Comparison of ENCODE assay signal across 16 cellular contexts in the genomic region with DNA sequence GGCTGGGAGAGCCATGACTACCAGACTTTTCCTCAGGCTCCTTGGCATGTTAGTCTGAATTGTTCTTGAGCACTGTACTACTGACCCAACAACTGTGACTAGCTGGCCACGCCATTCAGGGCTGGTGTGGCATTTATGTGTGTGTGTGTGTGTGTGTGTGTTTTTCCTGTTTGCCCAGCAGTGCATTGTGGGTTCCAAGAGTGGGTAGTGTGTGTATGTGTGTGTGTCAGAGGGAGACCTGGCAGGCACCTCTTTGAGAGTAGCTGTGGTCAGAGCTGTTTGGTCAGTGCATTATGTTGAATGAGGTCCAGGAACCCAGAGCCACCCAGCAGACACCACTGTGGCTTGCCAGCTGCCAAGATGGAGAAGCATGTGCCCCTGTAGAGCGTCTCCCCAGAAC. TPM values are rescaled to one million over a fixed set of nuclear protein-coding genes. Genes with fewer than 3 reads are reported as not detected.
DNase-seq lines count a peak whose midpoint lies in the region; ATAC-seq, FAIRE-seq and TF ChIP-seq lines count a peak whose summit lies in the region.
"Had no signal": no experiment of that assay in that cellular context is flagged by ENCODE, and none has a peak within 500 bp of the region (broad histone marks: within the 10 kb centered on the region; RNA-seq: fewer than 3 reads in every experiment).

No MANE protein-coding gene starts in this region.

- intact Hi-C loops in CD8-positive, alpha-beta T cell (cut with DNase I, micrococcal nuclease): no loop called here
- intact Hi-C loops in HepG2 (cut with micrococcal nuclease; ENCODE audit: unreplicated experiment): loop anchor here (5.0 kb wide), 1 partner anchor 117 kb away; no protein-coding TSS in a partner anchor

- no peaks in the 10 kb centered on the region for H3K9me3 Mint-ChIP-seq in CD8-positive, alpha-beta T cell
- H3K9me3 Mint-ChIP-seq in IgD-negative memory B cell (no peaks in the 10 kb centered on the region), astrocyte (ENCODE audit: unreplicated experiment) (no peaks in the 10 kb centered on the region)
- H3K9me3 Mint-ChIP-seq: activated CD8-positive, alpha-beta T cell treated with anti-CD3 and anti-CD28 coated beads for 36 hours; activated naive CD8-positive, alpha-beta T cell treated with anti-CD3 and anti-CD28 coated beads, Interleukin-2, amount 10 ng/mL, durations not matched to agents 7 days and 5 days; T-helper 1 cell treated with Interleukin-12 subunit alpha and Interleukin-12 subunit beta and Interleukin-4 antibody, amounts not matched to agents 30 μg/mL and 1 μg/mL, for 36 hours had no signal

- WGBS in HepG2 (ENCODE audit: low lambda C conversion rate): 20% methylated on average over 1 of the region's 2 CpGs

- no peak for TF ChIP-seq EP300 in HepG2 (IDR thresholded peaks at IDR 0.05; ENCODE audit: low read depth in 2 of 2, low read length in 2 of 2)
- no peak for TF ChIP-seq EP300 in HepG2 (CRISPR knock-in tag; IDR thresholded peaks at IDR 0.05; ENCODE audit: borderline replicate concordance)

- TF ChIP-seq CTCF in CD8-positive, alpha-beta T cell (IDR thresholded peaks at IDR 0.05): no peak
- no peak for TF ChIP-seq CTCF in astrocyte (IDR thresholded peaks at IDR 0.05; ENCODE audit: insufficient read depth, low read depth, low read length)
- no peak for TF ChIP-seq CTCF in HepG2 (CRISPR knock-in tag; IDR thresholded peaks at IDR 0.05)

- H3K36me3 Mint-ChIP-seq in CD8-positive, alpha-beta T cell: peaks cover 55% of the 10 kb centered on the region
- H3K36me3 Mint-ChIP-seq in IgD-negative memory B cell (peaks cover 6% of the 10 kb centered on the region), astrocyte (ENCODE audit: low read depth, unreplicated experiment) (peaks cover 34% of the 10 kb centered on the region)

- H4K20me1 ChIP-seq in astrocyte (ENCODE audit: insufficient read depth, low read length) (no peaks in the 10 kb centered on the region), HepG2 (ENCODE audit: insufficient read depth, low read length) (no peaks in the 10 kb centered on the region)

- H3K4me3 ChIP-seq in CD8-positive, alpha-beta T cell (ENCODE audit: low read depth, low read length): no peak overlapping the region
- H3K4me3 ChIP-seq in astrocyte (ENCODE audit: insufficient read depth, low read depth, low read length) (no peak overlapping the region), HepG2 (replicated peaks in 1 of 3; ENCODE audit: insufficient read depth in 1 of 3, low read depth in 2 of 3, low read length in 3 of 3) (no peak overlapping the region)
- H3K4me3 ChIP-seq: HAP-1, heart right ventricle, SJSA1, spleen, upper lobe of left lung had no signal

- no peak for DNase-seq in CD8-positive, alpha-beta T cell
- DNase-seq in astrocyte (ENCODE audit: low read depth): no peak
- no peak for DNase-seq in HepG2 (ENCODE audit: low spot score)
- DNase-seq in HUDEP-2 (lab: John Stamatoyannopoulos, UW; ENCODE audit: unreplicated experiment in 76 of 76): no peak
- DNase-seq in DMS 273 (lab: John Stamatoyannopoulos, UW; ENCODE audit: unreplicated experiment): no peak
- no peak for DNase-seq in middle frontal gyrus (ENCODE audit: extremely low spot score, low spot score)
- DNase-seq: activated naive CD8-positive, alpha-beta T cell treated with anti-CD3 and anti-CD28 coated beads, Interleukin-2, amount 10 ng/mL, durations not matched to agents 7 days and 5 days; spleen had no signal

- FAIRE-seq in astrocyte (lab: Jason Lieb, UNC) (no peak), HepG2 (lab: Jason Lieb, UNC) (no peak)

- H2AFZ ChIP-seq in astrocyte (ENCODE audit: low read depth, low read length) (no peak overlapping the region), HepG2 (ENCODE audit: low read length) (no peak overlapping the region)

- no peak for TF ChIP-seq RAD21 in HepG2 (CRISPR knock-in tag; IDR thresholded peaks at IDR 0.05)

- H3K27ac Mint-ChIP-seq in CD8-positive, alpha-beta T cell: peak overlapping the region; percentile 41
- H3K27ac Mint-ChIP-seq in IgD-negative memory B cell (peak overlapping the region in 2 of 3 donors; percentile 43 to 82), astrocyte (ENCODE audit: unreplicated experiment) (peak overlapping the region; percentile 43)
- H3K27ac Mint-ChIP-seq: activated CD8-positive, alpha-beta T cell treated with anti-CD3 and anti-CD28 coated beads for 36 hours; activated naive CD8-positive, alpha-beta T cell treated with anti-CD3 and anti-CD28 coated beads, Interleukin-2, amount 10 ng/mL, durations not matched to agents 7 days and 5 days; T-helper 1 cell treated with Interleukin-12 subunit alpha and Interleukin-12 subunit beta and Interleukin-4 antibody, amounts not matched to agents 30 μg/mL and 1 μg/mL, for 36 hours had no signal

- peaks cover 2% of the 10 kb centered on the region for H3K4me1 Mint-ChIP-seq in CD8-positive, alpha-beta T cell (ENCODE audit: low read depth)
- peaks cover 3 to 5% (median 4%) of the 10 kb centered on the region in 3 donors for H3K4me1 Mint-ChIP-seq in IgD-negative memory B cell
- H3K4me1 Mint-ChIP-seq in astrocyte (ENCODE audit: low read depth, unreplicated experiment): peaks cover 8% of the 10 kb centered on the region

- POLR2A ChIA-PET in CD8-positive, alpha-beta T cell (lab: Charles Lee): interaction anchor here (1.4 kb wide), 1 partner anchor 10 kb away, joined by 3 read pairs; no protein-coding TSS in a partner anchor
- POLR2A ChIA-PET in HepG2 (lab: Yijun Ruan, JAX): interaction anchor here (1.3 kb wide), 1 partner anchor 9 kb away, joined by 7 read pairs; a partner anchor contains a TSS

- H3K4me2 ChIP-seq in astrocyte (ENCODE audit: low read length): no peak overlapping the region
- no peak overlapping the region for H3K4me2 ChIP-seq in HepG2 (ENCODE audit: low read depth, low read length)

- H3K27me3 Mint-ChIP-seq in CD8-positive, alpha-beta T cell (ENCODE audit: low read depth): no peaks in the 10 kb centered on the region
- H3K27me3 Mint-ChIP-seq in IgD-negative memory B cell: no peaks in the 10 kb centered on the region
- H3K27me3 Mint-ChIP-seq in astrocyte (ENCODE audit: low read depth, unreplicated experiment): no peaks in the 10 kb centered on the region
- H3K27me3 Mint-ChIP-seq: activated CD8-positive, alpha-beta T cell treated with anti-CD3 and anti-CD28 coated beads for 36 hours; activated naive CD8-positive, alpha-beta T cell treated with anti-CD3 and anti-CD28 coated beads, Interleukin-2, amount 10 ng/mL, durations not matched to agents 7 days and 5 days had no signal

- no peak for ATAC-seq in CD8-positive, alpha-beta T cell
- peak; percentile 12; the same call in 1 of the 3 replicates for ATAC-seq in HepG2
- ATAC-seq in GM18909 (IDR thresholded peaks at IDR 0.05; ENCODE audit: poor library complexity, unreplicated experiment): no peak

- CTCF ChIA-PET in CD8-positive, alpha-beta T cell (lab: Charles Lee): interaction anchor here (0.6 to 7.2 kb wide), 8 partner anchors 8 to 417 kb away, joined by 3 to 65 read pairs (median 8); a partner anchor contains a TSS
- CTCF ChIA-PET in HepG2 (lab: Yijun Ruan, JAX; ENCODE audit: low intra/inter-chr PET ratio, low total read pairs): interaction anchor here (3.0 kb wide), 1 partner anchor 63 kb away, joined by 50 read pairs; a partner anchor contains a TSS

- no peaks in the 10 kb centered on the region for H3K79me2 ChIP-seq in astrocyte (ENCODE audit: insufficient read depth, low read length)
- H3K79me2 ChIP-seq in HepG2 (ENCODE audit: insufficient read depth, low read length): no peaks in the 10 kb centered on the region

- H3K9ac ChIP-seq in astrocyte (ENCODE audit: low read length) (no peak overlapping the region), HepG2 (ENCODE audit: insufficient read depth, low read depth, low read length) (no peak overlapping the region)

- H3K9me3 ChIP-seq in CD8-positive, alpha-beta T cell (ENCODE audit: low read length): no peaks in the 10 kb centered on the region
- no peaks in the 10 kb centered on the region for H3K9me3 ChIP-seq in astrocyte (ENCODE audit: insufficient read depth, low read depth, low read length)
- no peaks in the 10 kb centered on the region for H3K9me3 ChIP-seq in HepG2 (ENCODE audit: low read length)
- H3K9me3 ChIP-seq: HAP-1, heart right ventricle, SJSA1, spleen, upper lobe of left lung had no signal

- H3K27me3 ChIP-seq in CD8-positive, alpha-beta T cell (ENCODE audit: insufficient read depth, low read length): no peaks in the 10 kb centered on the region
- no peaks in the 10 kb centered on the region for H3K27me3 ChIP-seq in astrocyte (ENCODE audit: insufficient read depth, low read length)
- no peaks in the 10 kb centered on the region for H3K27me3 ChIP-seq in HepG2 (ENCODE audit: control insufficient read depth in 1 of 2, insufficient read depth in 2 of 2, low read length in 2 of 2)
- H3K27me3 ChIP-seq: heart right ventricle, SJSA1, spleen, upper lobe of left lung had no signal

- in situ Hi-C loops in HepG2 (cut with HindIII; ENCODE audit: extremely low pct_ligation_motif_present, low pct_unique_long_range_greater_than_20kb): no loop called here

- H3K4me1 ChIP-seq in CD8-positive, alpha-beta T cell (ENCODE audit: insufficient read depth, low read length): no peaks in the 10 kb centered on the region
- H3K4me1 ChIP-seq in astrocyte (ENCODE audit: insufficient read depth, low read length): peaks cover 3% of the 10 kb centered on the region
- H3K4me1 ChIP-seq in HepG2 (ENCODE audit: insufficient read depth, low read length): no peaks in the 10 kb centered on the region
- H3K4me1 ChIP-seq: HAP-1, SJSA1, upper lobe of left lung had no signal

- H3K36me3 ChIP-seq in CD8-positive, alpha-beta T cell (ENCODE audit: insufficient read depth, low read length): peaks cover 5% of the 10 kb centered on the region
- peaks cover 26% of the 10 kb centered on the region for H3K36me3 ChIP-seq in astrocyte (ENCODE audit: insufficient read depth, low read length)
- peaks cover 16 to 41% of the 10 kb centered on the region in 2 experiments for H3K36me3 ChIP-seq in HepG2 (replicated peaks in 1 of 2; ENCODE audit: control insufficient read depth in 1 of 2, insufficient read depth in 2 of 2, low read length in 2 of 2)

- no peak overlapping the region for H3K4me3 Mint-ChIP-seq in CD8-positive, alpha-beta T cell
- no peak overlapping the region for H3K4me3 Mint-ChIP-seq in IgD-negative memory B cell
- H3K4me3 Mint-ChIP-seq in astrocyte (ENCODE audit: unreplicated experiment): no peak overlapping the region
- H3K4me3 Mint-ChIP-seq: activated CD8-positive, alpha-beta T cell treated with anti-CD3 and anti-CD28 coated beads for 36 hours; activated naive CD8-positive, alpha-beta T cell treated with anti-CD3 and anti-CD28 coated beads, Interleukin-2, amount 10 ng/mL, durations not matched to agents 7 days and 5 days; T-helper 1 cell treated with Interleukin-12 subunit alpha and Interleukin-12 subunit beta and Interleukin-4 antibody, amounts not matched to agents 30 μg/mL and 1 μg/mL, for 36 hours had no signal

- no TSS peak for BruUV-seq in HepG2 (replicated peaks; lab: Mats Ljungman, UMichigan)

- H3K27ac ChIP-seq in CD8-positive, alpha-beta T cell (ENCODE audit: low read depth, low read length): no peak overlapping the region
- H3K27ac ChIP-seq in astrocyte (ENCODE audit: low read depth, low read length): no peak overlapping the region
- no peak overlapping the region for H3K27ac ChIP-seq in HepG2 (ENCODE audit: extremely low read length, insufficient read depth, low read length)
- H3K27ac ChIP-seq: heart right ventricle, SJSA1, spleen, upper lobe of left lung had no signal

- no peak for TF ChIP-seq POLR2A in HepG2 (IDR thresholded peaks at IDR 0.05; ENCODE audit: insufficient read depth in 1 of 2, low read depth in 2 of 2, low read length in 2 of 2)

RNA-seq across cellular contexts. Expression of a gene that starts 9.1 kb away (rescaled TPM):
- 1 to 10 TPM; 4.3 to 4.5 TPM for total RNA-seq in CD8-positive, alpha-beta T cell
- polyA plus RNA-seq in IgD-negative memory B cell (27.2 TPM), HepG2 (2011; rRNA removed) (95.3 and 98.9 TPM in 2 replicates)
- total RNA-seq in astrocyte (48.5 and 54.6 TPM in 2 replicates), HepG2 (2016; rRNA removed; fragmentation: Illumina TruSeq; extraction: Trizol) (168 and 177 TPM in 2 replicates)
- total RNA-seq in HepG2 (2016; cell fraction: cytosol; rRNA removed; fragmentation: Illumina TruSeq; extraction: Trizol; ENCODE audit: low read depth): 166 and 201 TPM in 2 replicates
- 178 and 182 TPM in 2 replicates for total RNA-seq in HepG2 (2016; cell fraction: insoluble cytoplasmic fraction; rRNA removed; fragmentation: Illumina TruSeq; extraction: Trizol)
- total RNA-seq in HepG2 (2016; cell fraction: membrane; rRNA removed; fragmentation: Illumina TruSeq; extraction: Trizol): 211 and 254 TPM in 2 replicates
- total RNA-seq in HepG2 (2016; cell fraction: nucleus; rRNA removed; fragmentation: Illumina TruSeq; extraction: Trizol): 58.9 and 64.6 TPM in 2 replicates
- polyA plus RNA-seq in HepG2 (2011; cell fraction: cytosol; rRNA removed): 107 and 123 TPM in 2 replicates
- 40.3 and 45.6 TPM in 2 replicates for polyA plus RNA-seq in HepG2 (2011; cell fraction: nucleus; rRNA removed)
- polyA plus RNA-seq in HepG2 (2012): 117 and 152 TPM in 2 replicates
- polyA plus RNA-seq in HepG2 (2016; cell fraction: cytosol; fragmentation: Illumina TruSeq; extraction: Trizol; ENCODE audit: low read depth): 235 and 300 TPM in 2 replicates
- polyA plus RNA-seq in HepG2 (2016; cell fraction: insoluble cytoplasmic fraction; fragmentation: Illumina TruSeq; extraction: Trizol; ENCODE audit: low read depth): 237 and 249 TPM in 2 replicates
- 271 and 309 TPM in 2 replicates for polyA plus RNA-seq in HepG2 (2016; cell fraction: membrane; fragmentation: Illumina TruSeq; extraction: Trizol; ENCODE audit: low read depth)
- polyA plus RNA-seq in HepG2 (2016; cell fraction: nucleus; fragmentation: Illumina TruSeq; extraction: Trizol; ENCODE audit: insufficient read depth, low read depth): 131 and 135 TPM in 2 replicates
- polyA minus RNA-seq in HepG2 (2011; rRNA and poly(A)+ RNA removed; ENCODE audit: low replicate concordance): 47.4 and 68.6 TPM in 2 replicates
- 36.4 and 44.0 TPM in 2 replicates for polyA minus RNA-seq in HepG2 (2011; cell fraction: cytosol; rRNA and poly(A)+ RNA removed)
- 21.6 and 28.6 TPM in 2 replicates for polyA minus RNA-seq in HepG2 (2011; cell fraction: nucleus; rRNA and poly(A)+ RNA removed)
